Comparison of ENCODE assay signal across 14 cellular contexts in the genomic region with DNA sequence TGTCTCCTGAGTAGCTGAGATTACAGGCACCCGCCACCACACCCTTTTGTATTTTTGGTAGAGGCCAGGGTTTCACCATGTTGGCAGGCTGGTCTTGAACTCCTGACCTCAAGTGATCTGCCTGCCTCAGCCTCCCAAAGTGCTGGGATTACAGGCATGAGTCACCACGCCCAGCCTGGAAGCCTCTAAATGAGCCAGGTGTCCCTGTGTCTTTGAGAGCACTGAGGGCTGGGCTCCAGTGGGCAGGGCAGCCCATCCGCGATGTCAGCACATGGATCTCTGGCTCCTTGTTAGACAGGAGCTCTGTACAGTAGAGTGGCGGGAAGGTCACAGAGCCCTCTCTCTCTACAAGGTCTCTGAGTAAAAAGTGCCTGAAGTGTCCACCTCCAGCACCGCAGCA.
"Had no signal": no experiment of that assay in that cellular context is flagged by ENCODE, and none has a peak within 500 bp of the region (broad histone marks: within the 10 kb centered on the region; RNA-seq: fewer than 3 reads in every experiment).

No MANE protein-coding gene starts in this region.

- H3K36me3 Mint-ChIP-seq: memory B cell had no signal

- H3K4me3 ChIP-seq: cardiac muscle cell, coronary artery, gastrocnemius medialis, heart right ventricle, left lung, tibial nerve, vagina had no signal

- H3K27ac Mint-ChIP-seq: activated CD4-positive, alpha-beta T cell treated with anti-CD3 and anti-CD28 coated beads for 36 hours; activated CD8-positive, alpha-beta T cell treated with anti-CD3 and anti-CD28 coated beads for 36 hours; activated naive CD4-positive, alpha-beta T cell treated with anti-CD3 and anti-CD28 coated beads for 36 hours had no signal

- DNase-seq: activated CD4-positive, alpha-beta T cell treated with anti-CD3 and anti-CD28 coated beads for 36 hours; activated CD8-positive, alpha-beta memory T cell treated with anti-CD3 and anti-CD28 coated beads, Interleukin-2, amount 50 U/mL, for 48 hours; activated CD8-positive, alpha-beta T cell treated with anti-CD3 and anti-CD28 coated beads for 36 hours; activated naive CD4-positive, alpha-beta T cell treated with anti-CD3 and anti-CD28 coated beads for 36 hours; effector CD4-positive, alpha-beta T cell; gastrocnemius medialis; heart right ventricle; left lung had no signal

- H3K4me1 ChIP-seq: left lung, tibial nerve, vagina had no signal

- H3K27me3 ChIP-seq: cardiac muscle cell, gastrocnemius medialis, left lung, tibial nerve, vagina had no signal

- H3K36me3 ChIP-seq: cardiac muscle cell, gastrocnemius medialis, heart right ventricle, left lung, tibial nerve, vagina had no signal

- H3K4me3 Mint-ChIP-seq: activated CD4-positive, alpha-beta T cell treated with anti-CD3 and anti-CD28 coated beads for 36 hours; activated CD8-positive, alpha-beta T cell treated with anti-CD3 and anti-CD28 coated beads for 36 hours; activated naive CD4-positive, alpha-beta T cell treated with anti-CD3 and anti-CD28 coated beads for 36 hours had no signal

- H3K9me3 ChIP-seq: gastrocnemius medialis, heart right ventricle, left lung, tibial nerve, vagina had no signal

- ATAC-seq: activated CD4-positive, alpha-beta T cell treated with anti-CD3 and anti-CD28 coated beads for 36 hours; activated CD8-positive, alpha-beta T cell treated with anti-CD3 and anti-CD28 coated beads for 36 hours; gastrocnemius medialis; left lung had no signal

- H3K27me3 Mint-ChIP-seq: activated CD4-positive, alpha-beta T cell treated with anti-CD3 and anti-CD28 coated beads for 36 hours; activated CD8-positive, alpha-beta T cell treated with anti-CD3 and anti-CD28 coated beads for 36 hours; memory B cell had no signal

- H3K27ac ChIP-seq: cardiac muscle cell, coronary artery, gastrocnemius medialis, heart right ventricle, left lung, tibial nerve, vagina, VCaP had no signal

- H3K9me3 Mint-ChIP-seq: activated CD8-positive, alpha-beta T cell treated with anti-CD3 and anti-CD28 coated beads for 36 hours; activated naive CD4-positive, alpha-beta T cell treated with anti-CD3 and anti-CD28 coated beads for 36 hours; memory B cell had no signal
